ENCODE assay signal across 22 cellular contexts in genomic region chr17:70109497-70109896, GRCh38. TPM values are rescaled to one million over a fixed set of nuclear protein-coding genes. Genes with fewer than 3 reads are reported as not detected.
A peak's percentile ranks its signal among the peaks of the same experiment; 100 is the strongest.
DNase-seq lines count a peak whose midpoint lies in the region; ATAC-seq, FAIRE-seq and TF ChIP-seq lines count a peak whose summit lies in the region.
"Had no signal": no experiment of that assay in that cellular context is flagged by ENCODE, and none has a peak within 500 bp of the region (broad histone marks: within the 10 kb centered on the region; RNA-seq: fewer than 3 reads in every experiment).

No MANE protein-coding gene starts in this region.

- in situ Hi-C loops in ACHN (cut with HindIII; ENCODE audit: low pct_ligation_motif_present, low pct_unique_long_range_greater_than_20kb, low sequenced_read_pairs) (no loop called here), GM13977 (cut with MboI; ENCODE audit: low pct_unique_long_range_greater_than_20kb, low sequenced_read_pairs, unreplicated experiment) (no loop called here)

- H3K9me3 Mint-ChIP-seq in naive thymus-derived CD4-positive, alpha-beta T cell, result peaks cover 0 to 4% (median 0%) of the 10 kb centered on the region in 11 donors
- H3K9me3 Mint-ChIP-seq: HFFc6 had no signal

- no peaks in the 10 kb centered on the region for H3K36me3 Mint-ChIP-seq in naive thymus-derived CD4-positive, alpha-beta T cell

- peaks cover 4 to 23% (median 11%) of the 10 kb centered on the region in 5 donors for H3K27me3 Mint-ChIP-seq in naive thymus-derived CD4-positive, alpha-beta T cell

- H3K27me3 ChIP-seq in right cardiac atrium (ENCODE audit: control insufficient read depth, insufficient read depth), result no peaks in the 10 kb centered on the region
- H3K27me3 ChIP-seq in naive thymus-derived CD4-positive, alpha-beta T cell (ENCODE audit: control insufficient read depth in 2 of 2, insufficient read depth in 2 of 2, low read length in 2 of 2), result no peaks in the 10 kb centered on the region
- H3K27me3 ChIP-seq: brain microvascular endothelial cell, colonic mucosa had no signal

- 38% methylated on average over 3 of the region's 3 CpGs for WGBS in right cardiac atrium

- H3K4me1 ChIP-seq in right cardiac atrium (ENCODE audit: control insufficient read depth, insufficient read depth, low read length), result peaks cover 2% of the 10 kb centered on the region
- H3K4me1 ChIP-seq in naive thymus-derived CD4-positive, alpha-beta T cell (ENCODE audit: control insufficient read depth in 2 of 2, insufficient read depth in 2 of 2, low read length in 2 of 2), result no peaks in the 10 kb centered on the region
- H3K4me1 ChIP-seq: A549, Caco-2, colonic mucosa had no signal

- ATAC-seq in right cardiac atrium, result peak; percentile 72 to 77
- no peak for ATAC-seq in naive thymus-derived CD4-positive, alpha-beta T cell
- ATAC-seq: A549, HepG2 had no signal

- CTCF ChIA-PET in naive thymus-derived CD4-positive, alpha-beta T cell (lab: Charles Lee), result no interaction called here

- TF ChIP-seq CTCF in GM13977 (IDR thresholded peaks at IDR 0.05; ENCODE audit: extremely low read depth, insufficient read depth, missing control alignments), result no peak

- no peaks in the 10 kb centered on the region for H3K9me3 ChIP-seq in right cardiac atrium (ENCODE audit: control insufficient read depth, low read length)
- H3K9me3 ChIP-seq in naive thymus-derived CD4-positive, alpha-beta T cell (ENCODE audit: control insufficient read depth in 2 of 3, low read length in 3 of 3), result no peaks in the 10 kb centered on the region
- H3K9me3 ChIP-seq: A549, Caco-2, colonic mucosa had no signal

- intact Hi-C loops in right cardiac atrium (cut with DNase I), result no loop called here
- intact Hi-C loops in naive thymus-derived CD4-positive, alpha-beta T cell (cut with micrococcal nuclease), result no loop called here

- POLR2A ChIA-PET in naive thymus-derived CD4-positive, alpha-beta T cell (lab: Charles Lee), result no interaction called here

- DNase-seq in ACHN (peak; percentile 11), RCC 7860 (ENCODE audit: low spot score) (peak; percentile 80), right cardiac atrium (peak in 1 of 3 donors; percentile 33), pulmonary artery endothelial cell (ENCODE audit: low read depth, low spot score) (peak; percentile 54), GM13977 (ENCODE audit: low spot score) (no peak), foreskin melanocyte (no peak), HuH-7 (ENCODE audit: low spot score) (no peak)
- no peak for DNase-seq in naive thymus-derived CD4-positive, alpha-beta T cell
- DNase-seq: activated CD4-positive, alpha-beta T cell treated with anti-CD3 and anti-CD28 coated beads for 4 hours; brain microvascular endothelial cell; Caco-2; colonic mucosa; HFFc6; NCI-H1417; NCI-H524 had no signal

- H3K4me3 Mint-ChIP-seq in naive thymus-derived CD4-positive, alpha-beta T cell, result no peak overlapping the region
- H3K4me3 Mint-ChIP-seq: HFFc6 had no signal

- no peak overlapping the region for H3K4me3 ChIP-seq in right cardiac atrium (ENCODE audit: low read length)
- H3K4me3 ChIP-seq in naive thymus-derived CD4-positive, alpha-beta T cell (ENCODE audit: low read length), result no peak overlapping the region
- H3K4me3 ChIP-seq: A549, colonic mucosa had no signal

- H3K36me3 ChIP-seq in naive thymus-derived CD4-positive, alpha-beta T cell (ENCODE audit: control insufficient read depth in 2 of 3, insufficient read depth in 3 of 3, low read length in 3 of 3), result no peaks in the 10 kb centered on the region
- H3K36me3 ChIP-seq: brain microvascular endothelial cell, colonic mucosa had no signal

- no peak overlapping the region for H3K27ac Mint-ChIP-seq in naive thymus-derived CD4-positive, alpha-beta T cell
- H3K27ac Mint-ChIP-seq: HFFc6 had no signal

- peak; percentile 97 for FAIRE-seq in RCC 7860 (lab: Jason Lieb, UNC)
- FAIRE-seq: A549, endometrium, HepG2, keratinocyte, TTC549, urothelium cell line had no signal

- H3K4me1 Mint-ChIP-seq in naive thymus-derived CD4-positive, alpha-beta T cell, result no peaks in the 10 kb centered on the region

- peak overlapping the region; percentile 56 for H3K27ac ChIP-seq in right cardiac atrium (ENCODE audit: low read length)
- no peak overlapping the region for H3K27ac ChIP-seq in naive thymus-derived CD4-positive, alpha-beta T cell (ENCODE audit: low read depth, low read length)
- H3K27ac ChIP-seq: A549, brain microvascular endothelial cell, colonic mucosa had no signal

RNA-seq across cellular contexts. Expression of gene KCNJ16, which starts 34.5 kb away (rescaled TPM):
- under 1 TPM in 1 of 4 donors, not detected in 3; 0.06 TPM for total RNA-seq in right cardiac atrium
- polyA plus RNA-seq in right cardiac atrium, result not detected
- total RNA-seq in pulmonary artery endothelial cell, result 0.07 TPM in 1 of 2 replicates, not detected in the other
- not detected for total RNA-seq in naive thymus-derived CD4-positive, alpha-beta T cell
- not detected for polyA plus RNA-seq in naive thymus-derived CD4-positive, alpha-beta T cell
- total RNA-seq: HepG2, HFFc6 had no signal
- polyA plus RNA-seq: BJ, HepG2, keratinocyte had no signal

RNA-seq across cellular contexts. Expression of gene KCNJ2, which starts 59.8 kb away (rescaled TPM):
- 10 to 100 TPM in 1 of 4 donors, 1 to 10 TPM in 3; 6.7 to 11.3 (median 8.6) TPM for total RNA-seq in right cardiac atrium
- polyA plus RNA-seq in right cardiac atrium, result 2.3 TPM
- 19.3 and 33.3 TPM in 2 replicates for total RNA-seq in pulmonary artery endothelial cell
- 1 to 10 TPM in 1 of 5 experiments, under 1 TPM in 3, not detected in 1; 0.05 to 1.5 (median 0.21) TPM for total RNA-seq in naive thymus-derived CD4-positive, alpha-beta T cell
- not detected for polyA plus RNA-seq in naive thymus-derived CD4-positive, alpha-beta T cell
- total RNA-seq: HepG2 had no signal
- polyA plus RNA-seq: HepG2 had no signal

Comparison
In these comparisons a context has a peak if more than half of its experiments do, and no peak if none do; other contexts are left out.
1. DNase-seq: peak in ACHN (single experiment), RCC 7860 (single experiment) and pulmonary artery endothelial cell (single experiment); none in naive thymus-derived CD4-positive, alpha-beta T cell (0 of 9), GM13977 (single experiment), foreskin melanocyte (single experiment) and HuH-7 (single experiment).